ENCODE assay signal across 16 cellular contexts in genomic region chr6:112085666-112086065, GRCh38. TPM values are rescaled to one million over a fixed set of nuclear protein-coding genes. Genes with fewer than 3 reads are reported as not detected.
DNase-seq lines count a peak whose midpoint lies in the region; ATAC-seq, FAIRE-seq and TF ChIP-seq lines count a peak whose summit lies in the region.
"Had no signal": no experiment of that assay in that cellular context is flagged by ENCODE, and none has a peak within 500 bp of the region (broad histone marks: within the 10 kb centered on the region; RNA-seq: fewer than 3 reads in every experiment).

No MANE protein-coding gene starts in this region.

- H3K4me3 Mint-ChIP-seq in activated T-cell treated with anti-CD3 and anti-CD28 coated beads, Interleukin-2, amount 50 U/mL, for 4 hours = peak overlapping the region; percentile 51
- H3K4me3 Mint-ChIP-seq in T-helper 17 cell (peak overlapping the region; percentile 21), glutamatergic neuron (ENCODE audit: unreplicated experiment) (peak overlapping the region; percentile 1), osteocyte (ENCODE audit: unreplicated experiment) (peak overlapping the region; percentile 23)

- no peak for FAIRE-seq in HTR-8/SVneo (lab: Jason Lieb, UNC)
- FAIRE-seq: bronchial epithelial cell had no signal

- H3K27ac Mint-ChIP-seq in T-helper 17 cell (no peak overlapping the region), glutamatergic neuron (ENCODE audit: unreplicated experiment) (no peak overlapping the region), osteocyte (ENCODE audit: unreplicated experiment) (no peak overlapping the region)

- TF ChIP-seq CTCF in glutamatergic neuron (IDR thresholded peaks at IDR 0.05; ENCODE audit: partially characterized antibody, unreplicated experiment) = no peak
- no peak for TF ChIP-seq CTCF in osteocyte (IDR thresholded peaks at IDR 0.05)

- peaks cover 19% of the 10 kb centered on the region for H3K36me3 Mint-ChIP-seq in activated T-cell treated with anti-CD3 and anti-CD28 coated beads, Interleukin-2, amount 50 U/mL, for 4 hours (ENCODE audit: insufficient read depth)
- H3K36me3 Mint-ChIP-seq in T-helper 17 cell (ENCODE audit: low read depth) (no peaks in the 10 kb centered on the region), glutamatergic neuron (ENCODE audit: unreplicated experiment) (no peaks in the 10 kb centered on the region), osteocyte (ENCODE audit: unreplicated experiment) (peaks cover 14% of the 10 kb centered on the region)

- no peak for ATAC-seq in activated T-cell treated with anti-CD3 and anti-CD28 coated beads, Interleukin-2, amount 50 U/mL, for 4 hours
- no peak for ATAC-seq in T-helper 17 cell
- ATAC-seq in GM21528 (IDR thresholded peaks at IDR 0.05; ENCODE audit: low FRiP score, unreplicated experiment) = no peak
- no peak for ATAC-seq in HG02759 (IDR thresholded peaks at IDR 0.05; ENCODE audit: unreplicated experiment)
- ATAC-seq: lower lobe of right lung had no signal

- peaks cover 5% of the 10 kb centered on the region for H3K27me3 Mint-ChIP-seq in activated T-cell treated with anti-CD3 and anti-CD28 coated beads, Interleukin-2, amount 50 U/mL, for 4 hours (ENCODE audit: low read depth)
- H3K27me3 Mint-ChIP-seq in T-helper 17 cell = peaks cover 17% of the 10 kb centered on the region
- no peaks in the 10 kb centered on the region for H3K27me3 Mint-ChIP-seq in glutamatergic neuron (ENCODE audit: unreplicated experiment)
- H3K27me3 Mint-ChIP-seq in osteocyte (ENCODE audit: unreplicated experiment) = no peaks in the 10 kb centered on the region

- peaks cover 12% of the 10 kb centered on the region for H3K4me1 Mint-ChIP-seq in activated T-cell treated with anti-CD3 and anti-CD28 coated beads, Interleukin-2, amount 50 U/mL, for 4 hours (ENCODE audit: low read depth)
- peaks cover 6% of the 10 kb centered on the region for H3K4me1 Mint-ChIP-seq in T-helper 17 cell
- H3K4me1 Mint-ChIP-seq in glutamatergic neuron (ENCODE audit: low read depth, unreplicated experiment) = no peaks in the 10 kb centered on the region
- peaks cover 4% of the 10 kb centered on the region for H3K4me1 Mint-ChIP-seq in osteocyte (ENCODE audit: unreplicated experiment)

- H3K9me3 Mint-ChIP-seq in activated T-cell treated with anti-CD3 and anti-CD28 coated beads, Interleukin-2, amount 50 U/mL, for 4 hours = no peaks in the 10 kb centered on the region
- peaks cover 2% of the 10 kb centered on the region for H3K9me3 Mint-ChIP-seq in glutamatergic neuron (ENCODE audit: unreplicated experiment)
- no peaks in the 10 kb centered on the region for H3K9me3 Mint-ChIP-seq in osteocyte (ENCODE audit: unreplicated experiment)

- DNase-seq in activated T-cell treated with anti-CD3 and anti-CD28 coated beads, Interleukin-2, amount 50 U/mL, for 4 hours = no peak
- DNase-seq in activated T-cell treated with anti-CD3 and anti-CD28 coated beads, Interleukin-2, amount 50 U/mL, for 48 hours = no peak
- DNase-seq in T-helper 17 cell (no peak), glutamatergic neuron (no peak), osteocyte (ENCODE audit: extremely low spot score, unreplicated experiment) (no peak), HTR-8/SVneo (ENCODE audit: insufficient read length, low spot score) (no peak)
- DNase-seq: Kasumi-1; lower lobe of right lung; NCI-H187 treated with DMSO at 0.1 percent for 48 hours; NCI-H774; SHP77 treated with DMSO at 0.1 percent for 48 hours; stimulated activated CD8-positive, alpha-beta memory T cell treated with anti-CD3 and anti-CD28 coated beads, Interleukin-4, amount 100 ng/mL, for 48 hours; upper lobe of left lung had no signal

- H3K9me3 ChIP-seq in T-helper 17 cell (ENCODE audit: control insufficient read depth, low read length, poor library complexity, severe bottlenecking) = no peaks in the 10 kb centered on the region
- H3K9me3 ChIP-seq: lower lobe of right lung, upper lobe of left lung had no signal

RNA-seq across cellular contexts. Expression of gene TUBE1, which starts 1.6 kb away (rescaled TPM):
- 10 to 100 TPM; 36.3 to 55.3 (median 42.6) TPM for total RNA-seq in activated T-cell treated with anti-CD3 and anti-CD28 coated beads, Interleukin-2, amount 50 U/mL, for 4 hours
- total RNA-seq in T-helper 17 cell = 10 to 100 TPM; 26.5 to 32.9 TPM
- 18.4 TPM for total RNA-seq in glutamatergic neuron (ENCODE audit: unreplicated experiment)
- total RNA-seq in osteocyte = 27.2 and 27.6 TPM in 2 replicates

RNA-seq across cellular contexts. Expression of gene FAM229B, which starts 1.7 kb away (rescaled TPM):
- total RNA-seq in activated T-cell treated with anti-CD3 and anti-CD28 coated beads, Interleukin-2, amount 50 U/mL, for 4 hours = 1 to 10 TPM; 2.8 to 3.8 (median 3.1) TPM
- 1 to 10 TPM in 1 of 2 donors, under 1 TPM in 1; 0.50 to 3.9 TPM for total RNA-seq in T-helper 17 cell
- 20.3 TPM for total RNA-seq in glutamatergic neuron (ENCODE audit: unreplicated experiment)
- 27.5 and 29.2 TPM in 2 replicates for total RNA-seq in osteocyte

RNA-seq across cellular contexts. Expression of gene CCN6, which starts 31.8 kb away (rescaled TPM):
- under 1 TPM; 0.43 to 0.90 (median 0.58) TPM for total RNA-seq in activated T-cell treated with anti-CD3 and anti-CD28 coated beads, Interleukin-2, amount 50 U/mL, for 4 hours
- total RNA-seq in T-helper 17 cell (not detected), glutamatergic neuron (ENCODE audit: unreplicated experiment) (not detected), osteocyte (not detected in 2 replicates)
- total RNA-seq: bronchial epithelial cell, lower lobe of right lung, upper lobe of left lung had no signal

Comparison
In these comparisons a context has a peak if more than half of its experiments do, and no peak if none do; other contexts are left out.
1. H3K4me3 Mint-ChIP-seq: peak in every context shown above with its lines; median percentile 51 in activated T-cell treated with anti-CD3 and anti-CD28 coated beads, Interleukin-2, amount 50 U/mL, for 4 hours; 23 in osteocyte; 21 in T-helper 17 cell; 1 in glutamatergic neuron.